In the genomic region with DNA sequence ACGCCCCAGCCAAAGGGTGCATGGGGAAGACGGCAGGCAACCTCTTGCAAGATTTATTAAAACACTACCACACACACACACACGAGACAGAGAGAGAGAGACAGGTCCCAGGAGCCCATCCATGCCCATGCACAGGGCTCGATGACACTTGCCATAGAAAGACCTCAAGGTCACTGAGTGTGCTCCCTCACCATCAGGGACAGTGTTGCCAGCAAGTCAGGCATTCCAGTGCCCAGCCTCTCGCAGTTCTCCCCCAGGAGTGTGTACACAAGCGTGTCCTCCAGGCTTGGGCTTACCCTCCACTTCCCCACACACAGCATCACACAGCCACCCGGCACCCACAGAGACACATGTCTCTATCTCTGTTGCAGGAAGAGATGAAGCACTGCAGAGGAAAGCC, we compare ENCODE assay signal across 2 cellular contexts.
TF ChIP-seq lines count a peak whose summit lies in the region.

No MANE protein-coding gene starts in this region.

TF ChIP-seq in HepG2, 621 proteins besides CTCF, POLR2A, EP300 and RAD21:
- no peak for TF ChIP-seq CENPX (CRISPR knock-in tag; IDR thresholded peaks at IDR 0.05)
- no peak for TF ChIP-seq ETV5 (CRISPR knock-in tag; IDR thresholded peaks at IDR 0.05; ENCODE audit: borderline replicate concordance)
- TF ChIP-seq SNRNP70 (IDR thresholded peaks at IDR 0.05; ENCODE audit: low read depth, low read length): no peak
- TF ChIP-seq RERE (CRISPR knock-in tag; IDR thresholded peaks at IDR 0.05; ENCODE audit: low read depth): no peak
- no peak for TF ChIP-seq JUN (CRISPR knock-in tag; IDR thresholded peaks at IDR 0.05)
- no peak for TF ChIP-seq AGO1 (IDR thresholded peaks at IDR 0.05; ENCODE audit: low read depth, low read length, poor library complexity, severe bottlenecking)
- no peak for TF ChIP-seq RARA (CRISPR knock-in tag; IDR thresholded peaks at IDR 0.05)
- TF ChIP-seq CSRNP1 (CRISPR knock-in tag; IDR thresholded peaks at IDR 0.05): no peak
- TF ChIP-seq ZNF17 (CRISPR knock-in tag; IDR thresholded peaks at IDR 0.05): no peak
- no peak for TF ChIP-seq ZSCAN12 (CRISPR knock-in tag; IDR thresholded peaks at IDR 0.05)
- no peak for TF ChIP-seq KLF9 (CRISPR knock-in tag; IDR thresholded peaks at IDR 0.05; ENCODE audit: low read depth)
- TF ChIP-seq ZNF232 (CRISPR knock-in tag; IDR thresholded peaks at IDR 0.05; ENCODE audit: borderline replicate concordance): no peak
- TF ChIP-seq, protein P1, sequence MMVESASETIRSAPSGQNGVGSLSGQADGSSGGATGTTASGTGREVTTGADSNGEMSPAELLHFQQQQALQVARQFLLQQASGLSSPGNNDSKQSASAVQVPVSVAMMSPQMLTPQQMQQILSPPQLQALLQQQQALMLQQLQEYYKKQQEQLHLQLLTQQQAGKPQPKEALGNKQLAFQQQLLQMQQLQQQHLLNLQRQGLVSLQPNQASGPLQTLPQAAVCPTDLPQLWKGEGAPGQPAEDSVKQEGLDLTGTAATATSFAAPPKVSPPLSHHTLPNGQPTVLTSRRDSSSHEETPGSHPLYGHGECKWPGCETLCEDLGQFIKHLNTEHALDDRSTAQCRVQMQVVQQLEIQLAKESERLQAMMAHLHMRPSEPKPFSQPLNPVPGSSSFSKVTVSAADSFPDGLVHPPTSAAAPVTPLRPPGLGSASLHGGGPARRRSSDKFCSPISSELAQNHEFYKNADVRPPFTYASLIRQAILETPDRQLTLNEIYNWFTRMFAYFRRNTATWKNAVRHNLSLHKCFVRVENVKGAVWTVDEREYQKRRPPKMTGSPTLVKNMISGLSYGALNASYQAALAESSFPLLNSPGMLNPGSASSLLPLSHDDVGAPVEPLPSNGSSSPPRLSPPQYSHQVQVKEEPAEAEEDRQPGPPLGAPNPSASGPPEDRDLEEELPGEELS (CRISPR knock-in tag; IDR thresholded peaks at IDR 0.05): no peak
- TF ChIP-seq KDM5A (IDR thresholded peaks at IDR 0.05; ENCODE audit: borderline replicate concordance, low read length): no peak
- TF ChIP-seq NFE2 (CRISPR knock-in tag; IDR thresholded peaks at IDR 0.05): no peak
- no peak for TF ChIP-seq ZBTB37 (CRISPR knock-in tag; IDR thresholded peaks at IDR 0.05)
TF ChIP-seq in HepG2: peak in this region for 0.

TF ChIP-seq in H1, 55 proteins besides CTCF, POLR2A, EP300 and RAD21:
- no peak for TF ChIP-seq EGR1 (IDR thresholded peaks at IDR 0.05; ENCODE audit: borderline replicate concordance, low read depth, low read length)
- no peak for TF ChIP-seq RFX5 (IDR thresholded peaks at IDR 0.05; ENCODE audit: borderline replicate concordance, low read depth, low read length)
- TF ChIP-seq GTF2F1 (IDR thresholded peaks at IDR 0.05; ENCODE audit: borderline replicate concordance, low read depth, low read length): no peak
- TF ChIP-seq, protein P2, sequence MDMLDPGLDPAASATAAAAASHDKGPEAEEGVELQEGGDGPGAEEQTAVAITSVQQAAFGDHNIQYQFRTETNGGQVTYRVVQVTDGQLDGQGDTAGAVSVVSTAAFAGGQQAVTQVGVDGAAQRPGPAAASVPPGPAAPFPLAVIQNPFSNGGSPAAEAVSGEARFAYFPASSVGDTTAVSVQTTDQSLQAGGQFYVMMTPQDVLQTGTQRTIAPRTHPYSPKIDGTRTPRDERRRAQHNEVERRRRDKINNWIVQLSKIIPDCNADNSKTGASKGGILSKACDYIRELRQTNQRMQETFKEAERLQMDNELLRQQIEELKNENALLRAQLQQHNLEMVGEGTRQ (IDR thresholded peaks at IDR 0.05; ENCODE audit: low read length): no peak
- TF ChIP-seq TAF7 (optimal IDR thresholded peaks at IDR 0.05; ENCODE audit: borderline replicate concordance, low read depth, low read length): no peak
- no peak for TF ChIP-seq TBP (IDR thresholded peaks at IDR 0.05; ENCODE audit: low read depth, low read length)
- no peak for TF ChIP-seq SIRT6 (IDR thresholded peaks at IDR 0.05; ENCODE audit: low read length)
- no peak for TF ChIP-seq POU5F1 (IDR thresholded peaks at IDR 0.05; ENCODE audit: low read depth, low read length)
- TF ChIP-seq, protein P3, sequence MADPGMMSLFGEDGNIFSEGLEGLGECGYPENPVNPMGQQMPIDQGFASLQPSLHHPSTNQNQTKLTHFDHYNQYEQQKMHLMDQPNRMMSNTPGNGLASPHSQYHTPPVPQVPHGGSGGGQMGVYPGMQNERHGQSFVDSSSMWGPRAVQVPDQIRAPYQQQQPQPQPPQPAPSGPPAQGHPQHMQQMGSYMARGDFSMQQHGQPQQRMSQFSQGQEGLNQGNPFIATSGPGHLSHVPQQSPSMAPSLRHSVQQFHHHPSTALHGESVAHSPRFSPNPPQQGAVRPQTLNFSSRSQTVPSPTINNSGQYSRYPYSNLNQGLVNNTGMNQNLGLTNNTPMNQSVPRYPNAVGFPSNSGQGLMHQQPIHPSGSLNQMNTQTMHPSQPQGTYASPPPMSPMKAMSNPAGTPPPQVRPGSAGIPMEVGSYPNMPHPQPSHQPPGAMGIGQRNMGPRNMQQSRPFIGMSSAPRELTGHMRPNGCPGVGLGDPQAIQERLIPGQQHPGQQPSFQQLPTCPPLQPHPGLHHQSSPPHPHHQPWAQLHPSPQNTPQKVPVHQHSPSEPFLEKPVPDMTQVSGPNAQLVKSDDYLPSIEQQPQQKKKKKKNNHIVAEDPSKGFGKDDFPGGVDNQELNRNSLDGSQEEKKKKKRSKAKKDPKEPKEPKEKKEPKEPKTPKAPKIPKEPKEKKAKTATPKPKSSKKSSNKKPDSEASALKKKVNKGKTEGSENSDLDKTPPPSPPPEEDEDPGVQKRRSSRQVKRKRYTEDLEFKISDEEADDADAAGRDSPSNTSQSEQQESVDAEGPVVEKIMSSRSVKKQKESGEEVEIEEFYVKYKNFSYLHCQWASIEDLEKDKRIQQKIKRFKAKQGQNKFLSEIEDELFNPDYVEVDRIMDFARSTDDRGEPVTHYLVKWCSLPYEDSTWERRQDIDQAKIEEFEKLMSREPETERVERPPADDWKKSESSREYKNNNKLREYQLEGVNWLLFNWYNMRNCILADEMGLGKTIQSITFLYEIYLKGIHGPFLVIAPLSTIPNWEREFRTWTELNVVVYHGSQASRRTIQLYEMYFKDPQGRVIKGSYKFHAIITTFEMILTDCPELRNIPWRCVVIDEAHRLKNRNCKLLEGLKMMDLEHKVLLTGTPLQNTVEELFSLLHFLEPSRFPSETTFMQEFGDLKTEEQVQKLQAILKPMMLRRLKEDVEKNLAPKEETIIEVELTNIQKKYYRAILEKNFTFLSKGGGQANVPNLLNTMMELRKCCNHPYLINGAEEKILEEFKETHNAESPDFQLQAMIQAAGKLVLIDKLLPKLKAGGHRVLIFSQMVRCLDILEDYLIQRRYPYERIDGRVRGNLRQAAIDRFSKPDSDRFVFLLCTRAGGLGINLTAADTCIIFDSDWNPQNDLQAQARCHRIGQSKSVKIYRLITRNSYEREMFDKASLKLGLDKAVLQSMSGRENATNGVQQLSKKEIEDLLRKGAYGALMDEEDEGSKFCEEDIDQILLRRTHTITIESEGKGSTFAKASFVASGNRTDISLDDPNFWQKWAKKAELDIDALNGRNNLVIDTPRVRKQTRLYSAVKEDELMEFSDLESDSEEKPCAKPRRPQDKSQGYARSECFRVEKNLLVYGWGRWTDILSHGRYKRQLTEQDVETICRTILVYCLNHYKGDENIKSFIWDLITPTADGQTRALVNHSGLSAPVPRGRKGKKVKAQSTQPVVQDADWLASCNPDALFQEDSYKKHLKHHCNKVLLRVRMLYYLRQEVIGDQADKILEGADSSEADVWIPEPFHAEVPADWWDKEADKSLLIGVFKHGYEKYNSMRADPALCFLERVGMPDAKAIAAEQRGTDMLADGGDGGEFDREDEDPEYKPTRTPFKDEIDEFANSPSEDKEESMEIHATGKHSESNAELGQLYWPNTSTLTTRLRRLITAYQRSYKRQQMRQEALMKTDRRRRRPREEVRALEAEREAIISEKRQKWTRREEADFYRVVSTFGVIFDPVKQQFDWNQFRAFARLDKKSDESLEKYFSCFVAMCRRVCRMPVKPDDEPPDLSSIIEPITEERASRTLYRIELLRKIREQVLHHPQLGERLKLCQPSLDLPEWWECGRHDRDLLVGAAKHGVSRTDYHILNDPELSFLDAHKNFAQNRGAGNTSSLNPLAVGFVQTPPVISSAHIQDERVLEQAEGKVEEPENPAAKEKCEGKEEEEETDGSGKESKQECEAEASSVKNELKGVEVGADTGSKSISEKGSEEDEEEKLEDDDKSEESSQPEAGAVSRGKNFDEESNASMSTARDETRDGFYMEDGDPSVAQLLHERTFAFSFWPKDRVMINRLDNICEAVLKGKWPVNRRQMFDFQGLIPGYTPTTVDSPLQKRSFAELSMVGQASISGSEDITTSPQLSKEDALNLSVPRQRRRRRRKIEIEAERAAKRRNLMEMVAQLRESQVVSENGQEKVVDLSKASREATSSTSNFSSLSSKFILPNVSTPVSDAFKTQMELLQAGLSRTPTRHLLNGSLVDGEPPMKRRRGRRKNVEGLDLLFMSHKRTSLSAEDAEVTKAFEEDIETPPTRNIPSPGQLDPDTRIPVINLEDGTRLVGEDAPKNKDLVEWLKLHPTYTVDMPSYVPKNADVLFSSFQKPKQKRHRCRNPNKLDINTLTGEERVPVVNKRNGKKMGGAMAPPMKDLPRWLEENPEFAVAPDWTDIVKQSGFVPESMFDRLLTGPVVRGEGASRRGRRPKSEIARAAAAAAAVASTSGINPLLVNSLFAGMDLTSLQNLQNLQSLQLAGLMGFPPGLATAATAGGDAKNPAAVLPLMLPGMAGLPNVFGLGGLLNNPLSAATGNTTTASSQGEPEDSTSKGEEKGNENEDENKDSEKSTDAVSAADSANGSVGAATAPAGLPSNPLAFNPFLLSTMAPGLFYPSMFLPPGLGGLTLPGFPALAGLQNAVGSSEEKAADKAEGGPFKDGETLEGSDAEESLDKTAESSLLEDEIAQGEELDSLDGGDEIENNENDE (IDR thresholded peaks at IDR 0.05; ENCODE audit: insufficient replicate concordance, low read length): no peak
- TF ChIP-seq RXRA (IDR thresholded peaks at IDR 0.05; ENCODE audit: insufficient read depth, low read depth, low read length): no peak
- no peak for TF ChIP-seq CHD2 (IDR thresholded peaks at IDR 0.05; ENCODE audit: low read length)
- no peak for TF ChIP-seq SP4 (IDR thresholded peaks at IDR 0.05; ENCODE audit: low read length)
- TF ChIP-seq JUND (IDR thresholded peaks at IDR 0.05; ENCODE audit: low read length): no peak
- TF ChIP-seq PHF8 (conservative IDR thresholded peaks at IDR 0.05; ENCODE audit: low read depth, low read length): no peak
- no peak for TF ChIP-seq NANOG (IDR thresholded peaks at IDR 0.05; ENCODE audit: insufficient read depth, low read depth, low read length, poor library complexity, severe bottlenecking)
- no peak for TF ChIP-seq BRCA1 (IDR thresholded peaks at IDR 0.05; ENCODE audit: low read depth, low read length)
- no peak for TF ChIP-seq RNF2 (IDR thresholded peaks at IDR 0.05; ENCODE audit: borderline replicate concordance, low read depth, low read length, missing control alignments, poor library complexity, severe bottlenecking)
TF ChIP-seq in H1: peak in this region for 0.
